26 cellular contexts compared by ENCODE assay signal in genomic region chr3:105085506-105085905, GRCh38.
"Had no signal": no experiment of that assay in that cellular context is flagged by ENCODE, and none has a peak within 500 bp of the region (broad histone marks: within the 10 kb centered on the region; RNA-seq: fewer than 3 reads in every experiment).

No MANE protein-coding gene starts in this region.

- H3K27me3 Mint-ChIP-seq: central memory CD8-positive, alpha-beta T cell; dendritic cell treated with granulocyte-macrophage colony-stimulating factor and Interleukin-4, amounts not matched to agents 40 ng/mL and 50 ng/mL, for 4 days; memory B cell; naive B cell; stimulated activated memory B cell treated with anti-CD40 and anti-IgM and Interleukin-4, amounts not matched to agents 10 μg/mL and 1 μg/mL and 100 μg/mL, for 72 hours; type B pancreatic cell had no signal

- DNase-seq: colonic mucosa; effector memory CD4-positive, alpha-beta T cell; foreskin fibroblast; gastrocnemius medialis; heart left ventricle; mucosa of descending colon; naive B cell; nephron progenitor cell; nucleus accumbens; right cardiac atrium; spleen; stimulated activated CD4-positive, alpha-beta T cell treated with anti-CD3 and anti-CD28 coated beads, Interleukin-4, amount 100 ng/mL, for 4 hours; stimulated activated naive CD8-positive, alpha-beta T cell treated with anti-CD3 and anti-CD28 coated beads, Interleukin-15, Interleukin-2, amounts not matched to agents 100 U/mL and 50 U/mL, for 24 hours; substantia nigra; testis; tibial artery had no signal

- H3K36me3 Mint-ChIP-seq: memory B cell; naive B cell; stimulated activated memory B cell treated with anti-CD40 and anti-IgM and Interleukin-4, amounts not matched to agents 10 μg/mL and 1 μg/mL and 100 μg/mL, for 72 hours; type B pancreatic cell had no signal

- H3K4me1 Mint-ChIP-seq: central memory CD8-positive, alpha-beta T cell; memory B cell; naive B cell; nephron progenitor cell; stimulated activated memory B cell treated with anti-CD40 and anti-IgM and Interleukin-4, amounts not matched to agents 10 μg/mL and 1 μg/mL and 100 μg/mL, for 72 hours had no signal

- ATAC-seq: gastrocnemius medialis; heart left ventricle; left lobe of liver; mucosa of descending colon; right cardiac atrium; stimulated activated memory B cell treated with anti-CD40 and anti-IgM and Interleukin-4, amounts not matched to agents 10 μg/mL and 1 μg/mL and 100 μg/mL, for 72 hours; stimulated activated naive CD8-positive, alpha-beta T cell treated with anti-CD3 and anti-CD28 coated beads, Interleukin-15, Interleukin-2, amounts not matched to agents 100 U/mL and 50 U/mL, for 24 hours had no signal

- H3K27me3 ChIP-seq: colonic mucosa, gastrocnemius medialis, heart left ventricle, hepatocyte, spleen, testis, tibial artery had no signal

- H3K27ac ChIP-seq: colonic mucosa, gastrocnemius medialis, heart left ventricle, hepatocyte, prostate gland, skin epidermis, spleen, testis, tibial artery had no signal

- H3K36me3 ChIP-seq: colonic mucosa, gastrocnemius medialis, heart left ventricle, prostate gland, spleen, tibial artery had no signal

- H3K9me3 ChIP-seq: colonic mucosa, gastrocnemius medialis, mucosa of descending colon, prostate gland, spleen, testis, tibial artery had no signal

- H3K4me1 ChIP-seq: colonic mucosa, gastrocnemius medialis, heart left ventricle, prostate gland, spleen, testis, tibial artery had no signal

- H3K9me3 Mint-ChIP-seq: central memory CD8-positive, alpha-beta T cell; dendritic cell treated with granulocyte-macrophage colony-stimulating factor and Interleukin-4, amounts not matched to agents 40 ng/mL and 50 ng/mL, for 4 days; memory B cell; type B pancreatic cell had no signal

- H3K4me3 Mint-ChIP-seq: central memory CD8-positive, alpha-beta T cell; dendritic cell treated with granulocyte-macrophage colony-stimulating factor and Interleukin-4, amounts not matched to agents 40 ng/mL and 50 ng/mL, for 4 days; memory B cell; naive B cell; nephron progenitor cell; stimulated activated memory B cell treated with anti-CD40 and anti-IgM and Interleukin-4, amounts not matched to agents 10 μg/mL and 1 μg/mL and 100 μg/mL, for 72 hours; type B pancreatic cell had no signal

- H3K4me3 ChIP-seq: colonic mucosa, gastrocnemius medialis, heart left ventricle, hepatocyte, lung, mucosa of descending colon, prostate gland, skin epidermis, spleen, testis, tibial artery had no signal

- H3K27ac Mint-ChIP-seq: dendritic cell treated with granulocyte-macrophage colony-stimulating factor and Interleukin-4, amounts not matched to agents 40 ng/mL and 50 ng/mL, for 4 days; memory B cell; naive B cell; nephron progenitor cell; stimulated activated memory B cell treated with anti-CD40 and anti-IgM and Interleukin-4, amounts not matched to agents 10 μg/mL and 1 μg/mL and 100 μg/mL, for 72 hours; type B pancreatic cell had no signal
